In genomic region chr5:132431682-132432081, GRCh38 we compare ENCODE assay signal across 1 cellular context.
A peak's percentile ranks its signal among the peaks of the same experiment; 100 is the strongest.
TF ChIP-seq lines count a peak whose summit lies in the region.

No MANE protein-coding gene starts in this region.

TF ChIP-seq in GM12878, 131 proteins besides CTCF, POLR2A, EP300 and RAD21 (continued from another document):
- no peak for TF ChIP-seq CEBPZ (IDR thresholded peaks at IDR 0.05; ENCODE audit: low read depth, low read length)
- TF ChIP-seq PAX8 (IDR thresholded peaks at IDR 0.05), result no peak
- no peak for TF ChIP-seq WRNIP1 (IDR thresholded peaks at IDR 0.05; ENCODE audit: borderline replicate concordance, low read depth, low read length)
- peak; percentile 50; the same call in 1 of the 2 replicates for TF ChIP-seq SPI1 (IDR thresholded peaks at IDR 0.05; ENCODE audit: borderline replicate concordance, insufficient read depth, low read depth, low read length)
